ENCODE assay signal across 21 cellular contexts in genomic region chr2:216774180-216774579, GRCh38.
DNase-seq lines count a peak whose midpoint lies in the region; TF ChIP-seq lines count a peak whose summit lies in the region.
"Had no signal": no experiment of that assay in that cellular context is flagged by ENCODE, and none has a peak within 500 bp of the region (broad histone marks: within the 10 kb centered on the region; RNA-seq: fewer than 3 reads in every experiment).

No MANE protein-coding gene starts in this region.

- peak; percentile 74 for DNase-seq in M059J (ENCODE audit: low read depth)
- peak; percentile 52 for DNase-seq in coronary artery (ENCODE audit: low spot score)
- peak; percentile 93 for DNase-seq in myocyte (ENCODE audit: low read depth)
- no peak for DNase-seq in thyroid gland
- no peak for DNase-seq in activated CD8-positive, alpha-beta memory T cell treated with anti-CD3 and anti-CD28 coated beads for 24 hours
- DNase-seq in SKM-1 (lab: John Stamatoyannopoulos, UW; ENCODE audit: unreplicated experiment), result no peak
- DNase-seq in A172 (ENCODE audit: low spot score), result no peak
- DNase-seq: activated CD4-positive, alpha-beta T cell treated with anti-CD3 and anti-CD28 coated beads for 4 hours; activated CD8-positive, alpha-beta memory T cell treated with anti-CD3 and anti-CD28 coated beads, Interleukin-2, amount 50 U/mL, for 48 hours; activated naive CD4-positive, alpha-beta T cell; DMS153; hippocampal formation; NCI-H1105; NCI-H2107; NCI-H524; nucleus accumbens; sigmoid colon; stimulated activated CD4-positive, alpha-beta T cell treated with anti-CD3 and anti-CD28 coated beads, Interleukin-4, amount 100 ng/mL, for 1 hour had no signal

- TF ChIP-seq CTCF in coronary artery (IDR thresholded peaks at IDR 0.05) (no peak), thyroid gland (IDR thresholded peaks at IDR 0.05) (no peak)

- H3K9me3 ChIP-seq in thyroid gland, result no peaks in the 10 kb centered on the region
- H3K9me3 ChIP-seq: suprapubic skin had no signal

- H3K27me3 ChIP-seq in thyroid gland, result no peaks in the 10 kb centered on the region
- H3K27me3 ChIP-seq: sigmoid colon, suprapubic skin had no signal

- TF ChIP-seq POLR2A in thyroid gland (IDR thresholded peaks at IDR 0.05), result no peak

- H3K36me3 ChIP-seq in thyroid gland, result no peaks in the 10 kb centered on the region
- H3K36me3 ChIP-seq: sigmoid colon, suprapubic skin had no signal

- H3K4me3 ChIP-seq in coronary artery (no peak overlapping the region), thyroid gland (replicated peaks in 1 of 3) (no peak overlapping the region)
- H3K4me3 ChIP-seq: sigmoid colon, suprapubic skin had no signal

- H3K27ac ChIP-seq in coronary artery (peak overlapping the region; percentile 69 to 86), thyroid gland (peak overlapping the region; percentile 48 to 79 (median 77))
- H3K27ac ChIP-seq: C4-2B, KMS-11, suprapubic skin had no signal

- intact Hi-C loops in thyroid gland (cut with DNase I), result no loop called here

- 75 to 82% methylated on average over 6 of the region's 6 CpGs for WGBS in thyroid gland, 2 donors

- H3K4me1 ChIP-seq in thyroid gland, result peaks cover 17 to 33% of the 10 kb centered on the region in 2 donors
- H3K4me1 ChIP-seq: suprapubic skin had no signal

Comparison
In these comparisons a context has a peak if more than half of its experiments do, and no peak if none do; other contexts are left out.
1. DNase-seq: peak in M059J (single experiment), coronary artery (single experiment) and myocyte (single experiment); none in thyroid gland (0 of 2), activated CD8-positive, alpha-beta memory T cell treated with anti-CD3 and anti-CD28 coated beads for 24 hours (single experiment), SKM-1 (single experiment) and A172 (single experiment).